ENCODE assay signal across 1 cellular context in genomic region chr16:9827062-9827752, GRCh38.
TF ChIP-seq lines count a peak whose summit lies in the region.

No MANE protein-coding gene starts in this region.

TF ChIP-seq in GM23338, 12 proteins besides CTCF, POLR2A, EP300 and RAD21 (continued from another document):
- no peak for TF ChIP-seq REST (IDR thresholded peaks at IDR 0.05; ENCODE audit: unreplicated experiment)
- TF ChIP-seq CREB1 (CRISPR knock-in tag; IDR thresholded peaks at IDR 0.05; ENCODE audit: low read depth): no peak
- no peak for TF ChIP-seq ETS1 (IDR thresholded peaks at IDR 0.05)
- no peak for TF ChIP-seq EZH2phosphoT487 (IDR thresholded peaks at IDR 0.05; ENCODE audit: unreplicated experiment)
- no peak for TF ChIP-seq ZNF462 (CRISPR knock-in tag; IDR thresholded peaks at IDR 0.05)
- no peak for TF ChIP-seq ZNF331 (CRISPR knock-in tag; IDR thresholded peaks at IDR 0.05; ENCODE audit: low read depth)
- TF ChIP-seq STAT1 (IDR thresholded peaks at IDR 0.05; ENCODE audit: unreplicated experiment): no peak
- TF ChIP-seq EZH2 (IDR thresholded peaks at IDR 0.05; ENCODE audit: low read depth, unreplicated experiment): no peak
